ENCODE assay signal across 15 cellular contexts in genomic region chr16:81494434-81494806, GRCh38. TPM values are rescaled to one million over a fixed set of nuclear protein-coding genes. Genes with fewer than 3 reads are reported as not detected.
DNase-seq lines count a peak whose midpoint lies in the region; ATAC-seq and TF ChIP-seq lines count a peak whose summit lies in the region.
"Had no signal": no experiment of that assay in that cellular context is flagged by ENCODE, and none has a peak within 500 bp of the region (broad histone marks: within the 10 kb centered on the region; RNA-seq: fewer than 3 reads in every experiment).

No MANE protein-coding gene starts in this region.

- peaks cover 47% of the 10 kb centered on the region for H3K4me1 Mint-ChIP-seq in activated T-cell treated with anti-CD3 and anti-CD28 coated beads, Interleukin-2, amount 50 U/mL, for 24 hours (ENCODE audit: low read depth)
- H3K4me1 Mint-ChIP-seq in neural progenitor cell = peaks cover 58% of the 10 kb centered on the region
- H3K4me1 Mint-ChIP-seq in activated T-helper 17 cell treated with anti-CD3 and anti-CD28 coated beads, Interleukin-2, amount 50 U/mL, for 72 hours = peaks cover 19% of the 10 kb centered on the region

- no peaks in the 10 kb centered on the region for H3K36me3 Mint-ChIP-seq in activated T-cell treated with anti-CD3 and anti-CD28 coated beads, Interleukin-2, amount 50 U/mL, for 24 hours (ENCODE audit: low read depth)
- H3K36me3 Mint-ChIP-seq in neural progenitor cell = peaks cover 3% of the 10 kb centered on the region
- no peaks in the 10 kb centered on the region for H3K36me3 Mint-ChIP-seq in activated T-helper 17 cell treated with anti-CD3 and anti-CD28 coated beads, Interleukin-2, amount 50 U/mL, for 72 hours (ENCODE audit: low read depth)

- DNase-seq in activated T-cell treated with anti-CD3 and anti-CD28 coated beads, Interleukin-2, amount 50 U/mL, for 24 hours = no peak
- no peak for DNase-seq in activated T-cell treated with anti-CD3 and anti-CD28 coated beads, Interleukin-2, amount 50 U/mL, for 48 hours
- no peak for DNase-seq in esophagus muscularis mucosa (ENCODE audit: extremely low spot score)
- no peak for DNase-seq in neural progenitor cell (ENCODE audit: low spot score)
- no peak for DNase-seq in DMS 273 treated with DMSO at 0.1 percent for 48 hours (lab: John Stamatoyannopoulos, UW)
- no peak for DNase-seq in CD1c-positive myeloid dendritic cell (ENCODE audit: extremely low spot score)
- DNase-seq: CD4-positive, alpha-beta memory T cell; MV-4-11; NCI-H748 treated with DMSO at 0.1 percent for 48 hours; sigmoid colon had no signal

- intact Hi-C loops in esophagus muscularis mucosa (cut with DNase I) = no loop called here

- H3K27ac ChIP-seq in esophagus muscularis mucosa (replicated peaks in 1 of 4) = peak overlapping the region in 3 of 4 donors; percentile 23 to 57 (median 50)
- no peak overlapping the region for H3K27ac ChIP-seq in neural progenitor cell
- H3K27ac ChIP-seq in urinary bladder (ENCODE audit: low read depth) = peak overlapping the region; percentile 69
- H3K27ac ChIP-seq: cardiac muscle cell had no signal

- peaks cover 92% of the 10 kb centered on the region for H4K20me1 ChIP-seq in neural progenitor cell (ENCODE audit: low read depth)

- WGBS in esophagus muscularis mucosa = 94% methylated on average over 6 of the region's 10 CpGs
- 82% methylated on average over 10 of the region's 10 CpGs for WGBS in urinary bladder

- H3K4me1 ChIP-seq in esophagus muscularis mucosa (peaks cover 48 to 80% (median 72%) of the 10 kb centered on the region in 4 donors), neural progenitor cell (peaks cover 16% of the 10 kb centered on the region), urinary bladder (ENCODE audit: insufficient read depth) (no peaks in the 10 kb centered on the region)

- no peak for ATAC-seq in activated T-helper 17 cell treated with anti-CD3 and anti-CD28 coated beads, Interleukin-2, amount 50 U/mL, for 72 hours (replicated peaks)

- no peak overlapping the region for H2AFZ ChIP-seq in neural progenitor cell (replicated peaks)

- H3K27me3 Mint-ChIP-seq in activated T-cell treated with anti-CD3 and anti-CD28 coated beads, Interleukin-2, amount 50 U/mL, for 24 hours = no peaks in the 10 kb centered on the region
- H3K27me3 Mint-ChIP-seq in neural progenitor cell (ENCODE audit: insufficient read depth, low read depth) = peaks cover 6% of the 10 kb centered on the region
- H3K27me3 Mint-ChIP-seq in activated T-helper 17 cell treated with anti-CD3 and anti-CD28 coated beads, Interleukin-2, amount 50 U/mL, for 72 hours = no peaks in the 10 kb centered on the region
- H3K27me3 Mint-ChIP-seq: activated naive CD8-positive, alpha-beta T cell; CD4-positive, alpha-beta memory T cell had no signal

- TF ChIP-seq POLR2A in esophagus muscularis mucosa (IDR thresholded peaks at IDR 0.05; ENCODE audit: low read depth) = no peak

- H3K4me3 ChIP-seq in esophagus muscularis mucosa (no peak overlapping the region), neural progenitor cell (no peak overlapping the region), urinary bladder (ENCODE audit: low read depth, low read length) (no peak overlapping the region)
- H3K4me3 ChIP-seq: cardiac muscle cell, sigmoid colon had no signal

- H3K9me3 Mint-ChIP-seq in activated T-cell treated with anti-CD3 and anti-CD28 coated beads, Interleukin-2, amount 50 U/mL, for 24 hours = no peaks in the 10 kb centered on the region
- no peaks in the 10 kb centered on the region for H3K9me3 Mint-ChIP-seq in neural progenitor cell
- H3K9me3 Mint-ChIP-seq in activated T-helper 17 cell treated with anti-CD3 and anti-CD28 coated beads, Interleukin-2, amount 50 U/mL, for 72 hours = no peaks in the 10 kb centered on the region
- H3K9me3 Mint-ChIP-seq: CD4-positive, alpha-beta memory T cell; nephron had no signal

- H3K9me3 ChIP-seq in esophagus muscularis mucosa = no peaks in the 10 kb centered on the region
- H3K9me3 ChIP-seq in neural progenitor cell (ENCODE audit: low read depth) = no peaks in the 10 kb centered on the region
- H3K9me3 ChIP-seq: sigmoid colon had no signal

- H3K4me2 ChIP-seq in neural progenitor cell = peak overlapping the region; percentile 3

- H3K36me3 ChIP-seq in esophagus muscularis mucosa (no peaks in the 10 kb centered on the region), neural progenitor cell (no peaks in the 10 kb centered on the region), urinary bladder (ENCODE audit: insufficient read depth) (no peaks in the 10 kb centered on the region)
- H3K36me3 ChIP-seq: cardiac muscle cell, sigmoid colon had no signal

- no peaks in the 10 kb centered on the region for H3K27me3 ChIP-seq in esophagus muscularis mucosa
- H3K27me3 ChIP-seq in neural progenitor cell = no peaks in the 10 kb centered on the region
- H3K27me3 ChIP-seq: cardiac muscle cell, sigmoid colon had no signal

- peak overlapping the region; percentile 66 for H3K27ac Mint-ChIP-seq in activated T-cell treated with anti-CD3 and anti-CD28 coated beads, Interleukin-2, amount 50 U/mL, for 24 hours
- no peak overlapping the region for H3K27ac Mint-ChIP-seq in neural progenitor cell
- H3K27ac Mint-ChIP-seq in activated T-helper 17 cell treated with anti-CD3 and anti-CD28 coated beads, Interleukin-2, amount 50 U/mL, for 72 hours = no peak overlapping the region
- H3K27ac Mint-ChIP-seq: activated naive CD8-positive, alpha-beta T cell had no signal

- no peak overlapping the region for H3K4me3 Mint-ChIP-seq in activated T-cell treated with anti-CD3 and anti-CD28 coated beads, Interleukin-2, amount 50 U/mL, for 24 hours
- H3K4me3 Mint-ChIP-seq in neural progenitor cell = no peak overlapping the region
- no peak overlapping the region for H3K4me3 Mint-ChIP-seq in activated T-helper 17 cell treated with anti-CD3 and anti-CD28 coated beads, Interleukin-2, amount 50 U/mL, for 72 hours
- H3K4me3 Mint-ChIP-seq: activated naive CD8-positive, alpha-beta T cell; CD4-positive, alpha-beta memory T cell; nephron had no signal

- peaks cover 13% of the 10 kb centered on the region for H3F3A ChIP-seq in neural progenitor cell (ENCODE audit: low read depth)

- H3K9ac ChIP-seq in neural progenitor cell = no peak overlapping the region

- no peak for TF ChIP-seq EP300 in esophagus muscularis mucosa (IDR thresholded peaks at IDR 0.05)

- H3K79me2 ChIP-seq in neural progenitor cell (ENCODE audit: low read depth) = peaks cover 81% of the 10 kb centered on the region

- TF ChIP-seq CTCF in esophagus muscularis mucosa (IDR thresholded peaks at IDR 0.05) (no peak), neural progenitor cell (IDR thresholded peaks at IDR 0.05) (no peak)

RNA-seq across cellular contexts. Expression of gene CMIP, which starts 49.8 kb away (rescaled TPM):
- 10 to 100 TPM; 14.5 to 24.6 (median 21.0) TPM for total RNA-seq in esophagus muscularis mucosa
- 6.6 and 12.5 TPM in 2 replicates for total RNA-seq in neural progenitor cell (ENCODE audit: low replicate concordance)
- 21.7 TPM for total RNA-seq in urinary bladder
- polyA plus RNA-seq in urinary bladder = 29.4 TPM
- total RNA-seq in activated T-helper 17 cell treated with anti-CD3 and anti-CD28 coated beads, Interleukin-2, amount 50 U/mL, for 72 hours = 10 to 100 TPM; 28.5 to 57.5 TPM
